In the genomic region with DNA sequence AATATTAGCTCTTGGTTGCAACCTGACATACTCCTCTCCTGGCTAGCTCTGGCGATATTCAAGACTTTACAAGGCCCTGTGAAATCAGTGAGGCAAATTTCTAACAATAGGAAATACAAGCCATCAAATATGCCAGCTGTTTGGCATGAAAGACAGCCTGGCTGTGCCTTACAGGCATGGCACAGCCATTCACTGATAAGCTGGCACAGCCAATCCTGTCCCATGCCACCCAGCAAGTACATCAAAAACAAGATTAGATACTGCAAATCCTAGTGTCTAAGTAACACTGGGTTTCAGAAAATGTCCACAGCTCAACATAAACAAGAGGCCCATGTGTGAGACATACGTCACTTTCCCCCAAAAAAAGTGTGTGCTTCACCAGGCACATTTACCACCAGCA, we compare ENCODE assay signal across 21 cellular contexts.
A peak's percentile ranks its signal among the peaks of the same experiment; 100 is the strongest.
DNase-seq lines count a peak whose midpoint lies in the region; ATAC-seq and TF ChIP-seq lines count a peak whose summit lies in the region.
"Had no signal": no experiment of that assay in that cellular context is flagged by ENCODE, and none has a peak within 500 bp of the region (broad histone marks: within the 10 kb centered on the region; RNA-seq: fewer than 3 reads in every experiment).

No MANE protein-coding gene starts in this region.

- H3K4me3 Mint-ChIP-seq in glutamatergic neuron (ENCODE audit: unreplicated experiment): peak overlapping the region; percentile 17
- no peak overlapping the region for H3K4me3 Mint-ChIP-seq in natural killer cell
- H3K4me3 Mint-ChIP-seq: CD4-positive, alpha-beta memory T cell; mesothelial cell of epicardium; neural progenitor cell had no signal

- no peak overlapping the region for H3K4me3 ChIP-seq in PC-9
- H3K4me3 ChIP-seq: neural progenitor cell, suprapubic skin had no signal

- H3K9me3 Mint-ChIP-seq in glutamatergic neuron (ENCODE audit: unreplicated experiment) (peaks cover 4% of the 10 kb centered on the region), natural killer cell (peaks cover 0 to 2% of the 10 kb centered on the region in 2 donors)

- no peaks in the 10 kb centered on the region for H3K27me3 ChIP-seq in PC-9 (ENCODE audit: insufficient read depth, low read depth)
- H3K27me3 ChIP-seq: neural progenitor cell had no signal

- POLR2A ChIA-PET in PC-9 (lab: Charles Lee; ENCODE audit: unreplicated experiment): no interaction called here

- DNase-seq in Right ventricle myocardium superior (peak; percentile 47), cardiac septum (ENCODE audit: low spot score) (no peak), glutamatergic neuron (no peak), midbrain (lab: John Stamatoyannopoulos, UW) (peak; percentile 74), PC-9 (no peak), NCI-H146 (lab: John Stamatoyannopoulos, UW) (no peak), natural killer cell (no peak), cerebellum (ENCODE audit: low spot score) (no peak)
- DNase-seq: activated CD4-positive, alpha-beta T cell treated with anti-CD3 and anti-CD28 coated beads, Interleukin-2, amount 50 U/mL, for 48 hours; amniotic stem cell; CD4-positive, alpha-beta memory T cell; DMS53; NCI-H187; retina; SHP77; WERI-Rb-1 had no signal

- no TSS peak for BruUV-seq in PC-9 (replicated peaks; lab: Mats Ljungman, UMichigan)

- no peak overlapping the region for H3K4me2 ChIP-seq in PC-9
- H3K4me2 ChIP-seq: neural progenitor cell had no signal

- H3K36me3 Mint-ChIP-seq in glutamatergic neuron (ENCODE audit: unreplicated experiment): no peaks in the 10 kb centered on the region
- H3K36me3 Mint-ChIP-seq in natural killer cell: no peaks in the 10 kb centered on the region
- H3K36me3 Mint-ChIP-seq: CD4-positive, alpha-beta memory T cell had no signal

- H3K27me3 Mint-ChIP-seq in glutamatergic neuron (ENCODE audit: unreplicated experiment): peaks cover 2% of the 10 kb centered on the region
- no peaks in the 10 kb centered on the region for H3K27me3 Mint-ChIP-seq in natural killer cell (ENCODE audit: low read depth in 2 of 2)

- H3K9me3 ChIP-seq in PC-9 (ENCODE audit: insufficient read depth, low read depth): no peaks in the 10 kb centered on the region
- H3K9me3 ChIP-seq: suprapubic skin had no signal

- H3K27ac Mint-ChIP-seq in glutamatergic neuron (ENCODE audit: unreplicated experiment) (peak overlapping the region; percentile 87), natural killer cell (no peak overlapping the region)
- H3K27ac Mint-ChIP-seq: mesothelial cell of epicardium, neural progenitor cell had no signal

- TF ChIP-seq CTCF in glutamatergic neuron (IDR thresholded peaks at IDR 0.05; ENCODE audit: partially characterized antibody, unreplicated experiment): no peak
- TF ChIP-seq CTCF in PC-9 (conservative IDR thresholded peaks at IDR 0.05): no peak
- no peak for TF ChIP-seq CTCF in natural killer cell (IDR thresholded peaks at IDR 0.05)

- no peaks in the 10 kb centered on the region for H3K4me1 ChIP-seq in PC-9 (replicated peaks; ENCODE audit: insufficient read depth)
- H3K4me1 ChIP-seq: suprapubic skin had no signal

- CTCF ChIA-PET in PC-9 (lab: Charles Lee): no interaction called here

- H4K20me1 ChIP-seq in PC-9 (ENCODE audit: insufficient read depth): no peaks in the 10 kb centered on the region

- H2AFZ ChIP-seq in PC-9: no peak overlapping the region
- H2AFZ ChIP-seq: neural progenitor cell had no signal

- H3K9me2 ChIP-seq in PC-9 (ENCODE audit: insufficient read depth): no peaks in the 10 kb centered on the region

- no peaks in the 10 kb centered on the region for H3K79me2 ChIP-seq in PC-9 (ENCODE audit: low read depth)

- ATAC-seq in Right ventricle myocardium superior (ENCODE audit: poor library complexity) (peak; percentile 96), natural killer cell (no peak)
- ATAC-seq: HCT116, HepG2 had no signal

- H3K4me1 Mint-ChIP-seq in glutamatergic neuron (ENCODE audit: low read depth, unreplicated experiment) (peaks cover 40% of the 10 kb centered on the region), natural killer cell (no peaks in the 10 kb centered on the region)
- H3K4me1 Mint-ChIP-seq: CD4-positive, alpha-beta memory T cell had no signal

- intact Hi-C loops in Right ventricle myocardium superior (cut with DNase I): no loop called here
- intact Hi-C loops in cardiac septum (cut with DNase I): no loop called here
- intact Hi-C loops in PC-9 (cut with micrococcal nuclease; ENCODE audit: unreplicated experiment): no loop called here
- intact Hi-C loops in natural killer cell (cut with micrococcal nuclease): no loop called here

- H3K36me3 ChIP-seq in PC-9 (ENCODE audit: low read depth): no peaks in the 10 kb centered on the region
- H3K36me3 ChIP-seq: suprapubic skin, WERI-Rb-1 had no signal

- H3K27ac ChIP-seq in PC-9: no peak overlapping the region
- H3K27ac ChIP-seq: neural progenitor cell, suprapubic skin, WERI-Rb-1 had no signal

- no peaks in the 10 kb centered on the region for H3F3A ChIP-seq in PC-9 (ENCODE audit: insufficient read depth, low read depth)

Comparison
In these comparisons a context has a peak if more than half of its experiments do, and no peak if none do; other contexts are left out.
1. DNase-seq: peak in Right ventricle myocardium superior (single experiment) and midbrain (single experiment); none in cardiac septum (single experiment), glutamatergic neuron (single experiment), PC-9 (0 of 2), NCI-H146 (single experiment), natural killer cell (single experiment) and cerebellum (single experiment).